ENCODE assay signal across 1 cellular context in the genomic region with DNA sequence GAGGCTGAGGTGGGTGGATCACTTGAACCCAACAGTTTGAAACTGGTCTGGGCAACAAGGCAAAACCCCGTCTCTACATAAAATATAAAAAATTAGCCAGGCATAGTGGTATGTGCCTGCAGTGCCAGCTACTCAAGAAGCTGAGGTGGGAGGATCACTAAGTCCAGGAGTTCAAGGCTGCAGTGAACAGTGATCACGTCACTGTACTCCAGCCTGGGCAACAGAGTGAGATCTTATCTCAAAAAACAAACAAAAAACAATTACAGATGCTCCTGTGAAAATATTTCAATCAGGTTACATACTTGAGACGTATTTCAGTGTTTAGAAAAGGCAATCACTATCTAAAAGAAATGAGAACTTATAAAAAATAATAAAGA.
TF ChIP-seq lines count a peak whose summit lies in the region.

No MANE protein-coding gene starts in this region.

TF ChIP-seq in HepG2, 621 proteins besides CTCF, POLR2A, EP300 and RAD21 (continued from another document and continues in another):
- TF ChIP-seq, protein P1, sequence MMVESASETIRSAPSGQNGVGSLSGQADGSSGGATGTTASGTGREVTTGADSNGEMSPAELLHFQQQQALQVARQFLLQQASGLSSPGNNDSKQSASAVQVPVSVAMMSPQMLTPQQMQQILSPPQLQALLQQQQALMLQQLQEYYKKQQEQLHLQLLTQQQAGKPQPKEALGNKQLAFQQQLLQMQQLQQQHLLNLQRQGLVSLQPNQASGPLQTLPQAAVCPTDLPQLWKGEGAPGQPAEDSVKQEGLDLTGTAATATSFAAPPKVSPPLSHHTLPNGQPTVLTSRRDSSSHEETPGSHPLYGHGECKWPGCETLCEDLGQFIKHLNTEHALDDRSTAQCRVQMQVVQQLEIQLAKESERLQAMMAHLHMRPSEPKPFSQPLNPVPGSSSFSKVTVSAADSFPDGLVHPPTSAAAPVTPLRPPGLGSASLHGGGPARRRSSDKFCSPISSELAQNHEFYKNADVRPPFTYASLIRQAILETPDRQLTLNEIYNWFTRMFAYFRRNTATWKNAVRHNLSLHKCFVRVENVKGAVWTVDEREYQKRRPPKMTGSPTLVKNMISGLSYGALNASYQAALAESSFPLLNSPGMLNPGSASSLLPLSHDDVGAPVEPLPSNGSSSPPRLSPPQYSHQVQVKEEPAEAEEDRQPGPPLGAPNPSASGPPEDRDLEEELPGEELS (CRISPR knock-in tag; IDR thresholded peaks at IDR 0.05): peak; percentile 83
- TF ChIP-seq MIXL1 (CRISPR knock-in tag; IDR thresholded peaks at IDR 0.05) (peak; percentile 29; the same call in 1 of the 2 replicates), MEF2D (CRISPR knock-in tag; IDR thresholded peaks at IDR 0.05) (no peak), HDAC6 (IDR thresholded peaks at IDR 0.05; ENCODE audit: low read depth, low read length) (no peak), GTF3A (CRISPR knock-in tag; conservative IDR thresholded peaks at IDR 0.05) (no peak), ZFP36L1 (CRISPR knock-in tag; IDR thresholded peaks at IDR 0.05) (no peak), GATAD2A (CRISPR knock-in tag; IDR thresholded peaks at IDR 0.05) (peak; percentile 83), HDAC2 (CRISPR knock-in tag; IDR thresholded peaks at IDR 0.05) (peak; percentile 51; the same call in 1 of the 2 replicates), SIX1 (CRISPR knock-in tag; IDR thresholded peaks at IDR 0.05; ENCODE audit: borderline replicate concordance) (peak; percentile 25; the same call in 1 of the 2 replicates), SNAI1 (CRISPR knock-in tag; IDR thresholded peaks at IDR 0.05; ENCODE audit: borderline replicate concordance) (no peak), FOXA1 (IDR thresholded peaks at IDR 0.05) (no peak), FOXA1 (CRISPR knock-in tag; IDR thresholded peaks at IDR 0.05) (0 out of 2 replicates have a peak, but pooled peaks have one; percentile 6), CREM (IDR thresholded peaks at IDR 0.05) (peak; percentile 59; the same call in 1 of the 2 replicates), CREM (CRISPR knock-in tag; IDR thresholded peaks at IDR 0.05) (no peak), ATF7 (IDR thresholded peaks at IDR 0.05) (peak; percentile 83), ATF7 (CRISPR knock-in tag; IDR thresholded peaks at IDR 0.05) (no peak), RNF2 (conservative IDR thresholded peaks at IDR 0.05; ENCODE audit: low read depth) (no peak), SALL1 (CRISPR knock-in tag; IDR thresholded peaks at IDR 0.05) (peak; percentile 66), TEAD3 (CRISPR knock-in tag; optimal IDR thresholded peaks at IDR 0.05; ENCODE audit: borderline replicate concordance) (peak; percentile 72), NCOA2 (CRISPR knock-in tag; IDR thresholded peaks at IDR 0.05) (peak; percentile 80), FOXJ3 (CRISPR knock-in tag; IDR thresholded peaks at IDR 0.05; ENCODE audit: borderline replicate concordance) (peak; percentile 21; the same call in 1 of the 2 replicates), CREB1 (IDR thresholded peaks at IDR 0.05) (peak; percentile 82), CREB1 (CRISPR knock-in tag; IDR thresholded peaks at IDR 0.05) (peak; percentile 66), KAT7 (CRISPR knock-in tag; IDR thresholded peaks at IDR 0.05; ENCODE audit: borderline replicate concordance) (0 out of 2 replicates have a peak, but pooled peaks have one; percentile 18), ZNF788 (CRISPR knock-in tag; IDR thresholded peaks at IDR 0.05; ENCODE audit: borderline replicate concordance) (no peak), KLF11 (CRISPR knock-in tag; IDR thresholded peaks at IDR 0.05) (0 out of 2 replicates have a peak, but pooled peaks have one; percentile 25), ZMYM4 (CRISPR knock-in tag; IDR thresholded peaks at IDR 0.05) (peak; percentile 46; the same call in 1 of the 2 replicates), NFKBIZ (CRISPR knock-in tag; IDR thresholded peaks at IDR 0.05) (0 out of 2 replicates have a peak, but pooled peaks have one; percentile 25), ZNF124 (CRISPR knock-in tag; IDR thresholded peaks at IDR 0.05) (peak; percentile 10; the same call in 1 of the 2 replicates), THAP11 (CRISPR knock-in tag; IDR thresholded peaks at IDR 0.05) (0 out of 2 replicates have a peak, but pooled peaks have one; percentile 5), CHD4 (IDR thresholded peaks at IDR 0.05; ENCODE audit: borderline replicate concordance, low read length) (peak; percentile 88; the same call in 1 of the 2 replicates), FOXK1 (CRISPR knock-in tag; IDR thresholded peaks at IDR 0.05; ENCODE audit: borderline replicate concordance, low read depth) (peak; percentile 28; the same call in 1 of the 2 replicates), ZNF121 (CRISPR knock-in tag; IDR thresholded peaks at IDR 0.05) (peak; percentile 92), NR1H2 (CRISPR knock-in tag; IDR thresholded peaks at IDR 0.05; ENCODE audit: borderline replicate concordance, low read depth) (no peak), FOXP1 (IDR thresholded peaks at IDR 0.05) (0 out of 2 replicates have a peak, but pooled peaks have one; percentile 32), FOXP1 (CRISPR knock-in tag; IDR thresholded peaks at IDR 0.05) (peak; percentile 59; the same call in 1 of the 2 replicates), ZNF317 (CRISPR knock-in tag; IDR thresholded peaks at IDR 0.05) (no peak)
- TF ChIP-seq, protein P2, sequence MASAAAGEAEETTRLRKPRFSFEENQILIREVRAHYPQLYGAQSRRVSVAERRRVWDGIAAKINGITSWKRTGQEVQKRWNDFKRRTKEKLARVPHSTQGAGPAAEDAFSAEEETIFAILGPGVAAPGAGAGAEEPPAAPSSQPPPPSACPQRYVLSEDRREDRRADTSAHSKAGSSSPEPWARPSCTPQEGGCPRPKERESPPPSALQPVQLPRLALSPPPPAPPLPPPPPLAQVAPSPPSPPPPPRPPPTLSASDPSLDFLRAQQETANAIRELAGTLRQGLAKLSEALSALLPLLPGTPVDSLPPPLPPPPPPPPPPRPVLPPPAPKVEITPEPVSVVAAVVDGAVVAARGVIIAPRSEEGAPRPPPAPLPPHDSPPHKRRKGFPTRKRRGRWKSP (CRISPR knock-in tag; IDR thresholded peaks at IDR 0.05): peak; percentile 44; the same call in 1 of the 2 replicates
- TF ChIP-seq, protein P3, sequence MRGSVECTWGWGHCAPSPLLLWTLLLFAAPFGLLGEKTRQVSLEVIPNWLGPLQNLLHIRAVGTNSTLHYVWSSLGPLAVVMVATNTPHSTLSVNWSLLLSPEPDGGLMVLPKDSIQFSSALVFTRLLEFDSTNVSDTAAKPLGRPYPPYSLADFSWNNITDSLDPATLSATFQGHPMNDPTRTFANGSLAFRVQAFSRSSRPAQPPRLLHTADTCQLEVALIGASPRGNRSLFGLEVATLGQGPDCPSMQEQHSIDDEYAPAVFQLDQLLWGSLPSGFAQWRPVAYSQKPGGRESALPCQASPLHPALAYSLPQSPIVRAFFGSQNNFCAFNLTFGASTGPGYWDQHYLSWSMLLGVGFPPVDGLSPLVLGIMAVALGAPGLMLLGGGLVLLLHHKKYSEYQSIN (CRISPR knock-in tag; IDR thresholded peaks at IDR 0.05; ENCODE audit: borderline replicate concordance): no peak
- TF ChIP-seq, protein P4, sequence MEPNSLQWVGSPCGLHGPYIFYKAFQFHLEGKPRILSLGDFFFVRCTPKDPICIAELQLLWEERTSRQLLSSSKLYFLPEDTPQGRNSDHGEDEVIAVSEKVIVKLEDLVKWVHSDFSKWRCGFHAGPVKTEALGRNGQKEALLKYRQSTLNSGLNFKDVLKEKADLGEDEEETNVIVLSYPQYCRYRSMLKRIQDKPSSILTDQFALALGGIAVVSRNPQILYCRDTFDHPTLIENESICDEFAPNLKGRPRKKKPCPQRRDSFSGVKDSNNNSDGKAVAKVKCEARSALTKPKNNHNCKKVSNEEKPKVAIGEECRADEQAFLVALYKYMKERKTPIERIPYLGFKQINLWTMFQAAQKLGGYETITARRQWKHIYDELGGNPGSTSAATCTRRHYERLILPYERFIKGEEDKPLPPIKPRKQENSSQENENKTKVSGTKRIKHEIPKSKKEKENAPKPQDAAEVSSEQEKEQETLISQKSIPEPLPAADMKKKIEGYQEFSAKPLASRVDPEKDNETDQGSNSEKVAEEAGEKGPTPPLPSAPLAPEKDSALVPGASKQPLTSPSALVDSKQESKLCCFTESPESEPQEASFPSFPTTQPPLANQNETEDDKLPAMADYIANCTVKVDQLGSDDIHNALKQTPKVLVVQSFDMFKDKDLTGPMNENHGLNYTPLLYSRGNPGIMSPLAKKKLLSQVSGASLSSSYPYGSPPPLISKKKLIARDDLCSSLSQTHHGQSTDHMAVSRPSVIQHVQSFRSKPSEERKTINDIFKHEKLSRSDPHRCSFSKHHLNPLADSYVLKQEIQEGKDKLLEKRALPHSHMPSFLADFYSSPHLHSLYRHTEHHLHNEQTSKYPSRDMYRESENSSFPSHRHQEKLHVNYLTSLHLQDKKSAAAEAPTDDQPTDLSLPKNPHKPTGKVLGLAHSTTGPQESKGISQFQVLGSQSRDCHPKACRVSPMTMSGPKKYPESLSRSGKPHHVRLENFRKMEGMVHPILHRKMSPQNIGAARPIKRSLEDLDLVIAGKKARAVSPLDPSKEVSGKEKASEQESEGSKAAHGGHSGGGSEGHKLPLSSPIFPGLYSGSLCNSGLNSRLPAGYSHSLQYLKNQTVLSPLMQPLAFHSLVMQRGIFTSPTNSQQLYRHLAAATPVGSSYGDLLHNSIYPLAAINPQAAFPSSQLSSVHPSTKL (CRISPR knock-in tag; IDR thresholded peaks at IDR 0.05): peak; percentile 90
- TF ChIP-seq, protein P5, sequence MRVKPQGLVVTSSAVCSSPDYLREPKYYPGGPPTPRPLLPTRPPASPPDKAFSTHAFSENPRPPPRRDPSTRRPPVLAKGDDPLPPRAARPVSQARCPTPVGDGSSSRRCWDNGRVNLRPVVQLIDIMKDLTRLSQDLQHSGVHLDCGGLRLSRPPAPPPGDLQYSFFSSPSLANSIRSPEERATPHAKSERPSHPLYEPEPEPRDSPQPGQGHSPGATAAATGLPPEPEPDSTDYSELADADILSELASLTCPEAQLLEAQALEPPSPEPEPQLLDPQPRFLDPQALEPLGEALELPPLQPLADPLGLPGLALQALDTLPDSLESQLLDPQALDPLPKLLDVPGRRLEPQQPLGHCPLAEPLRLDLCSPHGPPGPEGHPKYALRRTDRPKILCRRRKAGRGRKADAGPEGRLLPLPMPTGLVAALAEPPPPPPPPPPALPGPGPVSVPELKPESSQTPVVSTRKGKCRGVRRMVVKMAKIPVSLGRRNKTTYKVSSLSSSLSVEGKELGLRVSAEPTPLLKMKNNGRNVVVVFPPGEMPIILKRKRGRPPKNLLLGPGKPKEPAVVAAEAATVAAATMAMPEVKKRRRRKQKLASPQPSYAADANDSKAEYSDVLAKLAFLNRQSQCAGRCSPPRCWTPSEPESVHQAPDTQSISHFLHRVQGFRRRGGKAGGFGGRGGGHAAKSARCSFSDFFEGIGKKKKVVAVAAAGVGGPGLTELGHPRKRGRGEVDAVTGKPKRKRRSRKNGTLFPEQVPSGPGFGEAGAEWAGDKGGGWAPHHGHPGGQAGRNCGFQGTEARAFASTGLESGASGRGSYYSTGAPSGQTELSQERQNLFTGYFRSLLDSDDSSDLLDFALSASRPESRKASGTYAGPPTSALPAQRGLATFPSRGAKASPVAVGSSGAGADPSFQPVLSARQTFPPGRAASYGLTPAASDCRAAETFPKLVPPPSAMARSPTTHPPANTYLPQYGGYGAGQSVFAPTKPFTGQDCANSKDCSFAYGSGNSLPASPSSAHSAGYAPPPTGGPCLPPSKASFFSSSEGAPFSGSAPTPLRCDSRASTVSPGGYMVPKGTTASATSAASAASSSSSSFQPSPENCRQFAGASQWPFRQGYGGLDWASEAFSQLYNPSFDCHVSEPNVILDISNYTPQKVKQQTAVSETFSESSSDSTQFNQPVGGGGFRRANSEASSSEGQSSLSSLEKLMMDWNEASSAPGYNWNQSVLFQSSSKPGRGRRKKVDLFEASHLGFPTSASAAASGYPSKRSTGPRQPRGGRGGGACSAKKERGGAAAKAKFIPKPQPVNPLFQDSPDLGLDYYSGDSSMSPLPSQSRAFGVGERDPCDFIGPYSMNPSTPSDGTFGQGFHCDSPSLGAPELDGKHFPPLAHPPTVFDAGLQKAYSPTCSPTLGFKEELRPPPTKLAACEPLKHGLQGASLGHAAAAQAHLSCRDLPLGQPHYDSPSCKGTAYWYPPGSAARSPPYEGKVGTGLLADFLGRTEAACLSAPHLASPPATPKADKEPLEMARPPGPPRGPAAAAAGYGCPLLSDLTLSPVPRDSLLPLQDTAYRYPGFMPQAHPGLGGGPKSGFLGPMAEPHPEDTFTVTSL (CRISPR knock-in tag; IDR thresholded peaks at IDR 0.05; ENCODE audit: borderline replicate concordance): 0 out of 2 replicates have a peak, but pooled peaks have one; percentile 66
- TF ChIP-seq, protein P6, sequence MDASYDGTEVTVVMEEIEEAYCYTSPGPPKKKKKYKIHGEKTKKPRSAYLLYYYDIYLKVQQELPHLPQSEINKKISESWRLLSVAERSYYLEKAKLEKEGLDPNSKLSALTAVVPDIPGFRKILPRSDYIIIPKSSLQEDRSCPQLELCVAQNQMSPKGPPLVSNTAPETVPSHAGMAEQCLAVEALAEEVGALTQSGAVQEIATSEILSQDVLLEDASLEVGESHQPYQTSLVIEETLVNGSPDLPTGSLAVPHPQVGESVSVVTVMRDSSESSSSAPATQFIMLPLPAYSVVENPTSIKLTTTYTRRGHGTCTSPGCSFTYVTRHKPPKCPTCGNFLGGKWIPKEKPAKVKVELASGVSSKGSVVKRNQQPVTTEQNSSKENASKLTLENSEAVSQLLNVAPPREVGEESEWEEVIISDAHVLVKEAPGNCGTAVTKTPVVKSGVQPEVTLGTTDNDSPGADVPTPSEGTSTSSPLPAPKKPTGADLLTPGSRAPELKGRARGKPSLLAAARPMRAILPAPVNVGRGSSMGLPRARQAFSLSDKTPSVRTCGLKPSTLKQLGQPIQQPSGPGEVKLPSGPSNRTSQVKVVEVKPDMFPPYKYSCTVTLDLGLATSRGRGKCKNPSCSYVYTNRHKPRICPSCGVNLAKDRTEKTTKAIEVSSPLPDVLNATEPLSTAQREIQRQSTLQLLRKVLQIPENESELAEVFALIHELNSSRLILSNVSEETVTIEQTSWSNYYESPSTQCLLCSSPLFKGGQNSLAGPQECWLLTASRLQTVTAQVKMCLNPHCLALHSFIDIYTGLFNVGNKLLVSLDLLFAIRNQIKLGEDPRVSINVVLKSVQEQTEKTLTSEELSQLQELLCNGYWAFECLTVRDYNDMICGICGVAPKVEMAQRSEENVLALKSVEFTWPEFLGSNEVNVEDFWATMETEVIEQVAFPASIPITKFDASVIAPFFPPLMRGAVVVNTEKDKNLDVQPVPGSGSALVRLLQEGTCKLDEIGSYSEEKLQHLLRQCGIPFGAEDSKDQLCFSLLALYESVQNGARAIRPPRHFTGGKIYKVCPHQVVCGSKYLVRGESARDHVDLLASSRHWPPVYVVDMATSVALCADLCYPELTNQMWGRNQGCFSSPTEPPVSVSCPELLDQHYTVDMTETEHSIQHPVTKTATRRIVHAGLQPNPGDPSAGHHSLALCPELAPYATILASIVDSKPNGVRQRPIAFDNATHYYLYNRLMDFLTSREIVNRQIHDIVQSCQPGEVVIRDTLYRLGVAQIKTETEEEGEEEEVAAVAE (CRISPR knock-in tag; IDR thresholded peaks at IDR 0.05; ENCODE audit: borderline replicate concordance): peak; percentile 12; the same call in 1 of the 2 replicates
- TF ChIP-seq, protein P7, sequence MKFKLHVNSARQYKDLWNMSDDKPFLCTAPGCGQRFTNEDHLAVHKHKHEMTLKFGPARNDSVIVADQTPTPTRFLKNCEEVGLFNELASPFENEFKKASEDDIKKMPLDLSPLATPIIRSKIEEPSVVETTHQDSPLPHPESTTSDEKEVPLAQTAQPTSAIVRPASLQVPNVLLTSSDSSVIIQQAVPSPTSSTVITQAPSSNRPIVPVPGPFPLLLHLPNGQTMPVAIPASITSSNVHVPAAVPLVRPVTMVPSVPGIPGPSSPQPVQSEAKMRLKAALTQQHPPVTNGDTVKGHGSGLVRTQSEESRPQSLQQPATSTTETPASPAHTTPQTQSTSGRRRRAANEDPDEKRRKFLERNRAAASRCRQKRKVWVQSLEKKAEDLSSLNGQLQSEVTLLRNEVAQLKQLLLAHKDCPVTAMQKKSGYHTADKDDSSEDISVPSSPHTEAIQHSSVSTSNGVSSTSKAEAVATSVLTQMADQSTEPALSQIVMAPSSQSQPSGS (CRISPR knock-in tag; IDR thresholded peaks at IDR 0.05): peak; percentile 88
